Comparison of ENCODE assay signal across 7 cellular contexts in genomic region chr16:14399397-14400284, GRCh38.
A peak's percentile ranks its signal among the peaks of the same experiment; 100 is the strongest.
DNase-seq lines count a peak whose midpoint lies in the region; ATAC-seq, FAIRE-seq and TF ChIP-seq lines count a peak whose summit lies in the region.

No MANE protein-coding gene starts in this region.

- ATAC-seq in GM19463 (IDR thresholded peaks at IDR 0.05; ENCODE audit: unreplicated experiment), result peak; percentile 57

- FAIRE-seq in bronchial epithelial cell (lab: Jason Lieb, UNC), result no peak

- no peaks in the 10 kb centered on the region for H3K27me3 ChIP-seq in bronchial epithelial cell (ENCODE audit: control insufficient read depth, insufficient read depth, low read length)

- H3K4me3 ChIP-seq in bronchial epithelial cell (ENCODE audit: low read depth, low read length), result no peak overlapping the region

- H3K36me3 ChIP-seq in bronchial epithelial cell (ENCODE audit: control insufficient read depth, insufficient read depth, low read length), result no peaks in the 10 kb centered on the region

- TF ChIP-seq CTCF in bronchial epithelial cell (IDR thresholded peaks at IDR 0.05; ENCODE audit: insufficient read depth, low read length, severe bottlenecking), result no peak

- DNase-seq in Kasumi-1 (lab: John Stamatoyannopoulos, UW) (peak; percentile 3 to 7), bronchial epithelial cell (ENCODE audit: low read depth) (peak; percentile 59), medulla oblongata (ENCODE audit: extremely low spot score) (peak; percentile 7), Ammon's horn (ENCODE audit: low spot score) (no peak), GF-D8 (lab: John Stamatoyannopoulos, UW) (no peak)
- no peak for DNase-seq in effector CD8-positive, alpha-beta T cell (lab: John Stamatoyannopoulos, UW)

Comparison
In these comparisons a context has a peak if more than half of its experiments do, and no peak if none do; other contexts are left out.
1. DNase-seq: peak in Kasumi-1 (2 of 2), bronchial epithelial cell (single experiment) and medulla oblongata (single experiment); none in Ammon's horn (single experiment), effector CD8-positive, alpha-beta T cell (single experiment) and GF-D8 (single experiment).